In the genomic region with DNA sequence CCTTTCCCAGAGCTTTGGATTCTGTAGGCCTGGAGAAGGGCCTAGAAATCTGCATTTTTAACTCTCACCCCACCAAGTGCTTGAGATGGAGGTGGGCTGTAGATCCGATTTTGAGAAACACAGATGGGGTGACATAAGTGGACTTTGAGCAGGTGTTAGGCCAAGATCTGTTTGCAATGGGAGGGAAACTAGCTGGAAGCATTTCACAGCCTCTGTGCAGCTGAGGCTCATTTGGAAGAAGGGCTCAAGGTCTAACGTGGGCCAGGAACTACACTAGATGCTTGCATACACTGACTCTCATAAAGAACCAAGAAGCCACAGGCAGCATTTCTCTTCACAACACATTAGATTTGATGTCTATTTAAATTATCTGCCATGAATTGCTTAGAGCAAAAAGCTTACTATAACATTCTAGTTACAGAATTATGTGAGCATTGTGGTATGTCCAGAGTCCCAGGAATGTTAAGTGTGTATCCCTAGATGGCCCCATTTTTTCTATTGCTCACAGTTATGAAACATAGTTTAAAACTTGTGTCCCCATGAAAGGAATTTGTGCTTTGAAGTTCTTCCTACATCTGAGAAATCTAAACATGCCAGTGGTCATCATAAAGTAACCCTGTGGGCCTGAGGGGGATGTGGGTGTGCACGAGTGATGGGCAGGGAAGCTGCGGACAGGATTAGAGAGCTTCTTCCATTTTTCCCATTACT, we compare ENCODE assay signal across 1 cellular context.
TF ChIP-seq lines count a peak whose summit lies in the region.

No MANE protein-coding gene starts in this region.

TF ChIP-seq in HepG2, 621 proteins besides CTCF, POLR2A, EP300 and RAD21 (continued from another document):
- TF ChIP-seq KAT8 (CRISPR knock-in tag; IDR thresholded peaks at IDR 0.05) (no peak; the same call in 1 of the 2 replicates), ASH2L (IDR thresholded peaks at IDR 0.05; ENCODE audit: insufficient read length, low read depth, low read length) (peak; percentile 100), ZNF670 (CRISPR knock-in tag; IDR thresholded peaks at IDR 0.05; ENCODE audit: borderline replicate concordance) (no peak), ZFP37 (CRISPR knock-in tag; IDR thresholded peaks at IDR 0.05; ENCODE audit: borderline replicate concordance) (no peak), ZNF329 (CRISPR knock-in tag; IDR thresholded peaks at IDR 0.05; ENCODE audit: low read depth) (0 out of 2 replicates have a peak, but pooled peaks have one; percentile 15), ATF7-NPFF (CRISPR knock-in tag; IDR thresholded peaks at IDR 0.05; ENCODE audit: low read depth) (0 out of 2 replicates have a peak, but pooled peaks have one; percentile 36), RBM22 (optimal IDR thresholded peaks at IDR 0.05; ENCODE audit: low read length) (no peak), ZNF615 (CRISPR knock-in tag; IDR thresholded peaks at IDR 0.05; ENCODE audit: borderline replicate concordance) (no peak; the same call in 1 of the 2 replicates), ZFP62 (CRISPR knock-in tag; IDR thresholded peaks at IDR 0.05) (0 out of 2 replicates have a peak, but pooled peaks have one; percentile 37), ZNF441 (CRISPR knock-in tag; IDR thresholded peaks at IDR 0.05; ENCODE audit: borderline replicate concordance) (peak; percentile 71), ZNF264 (CRISPR knock-in tag; IDR thresholded peaks at IDR 0.05) (0 out of 2 replicates have a peak, but pooled peaks have one; percentile 5), NCOR1 (IDR thresholded peaks at IDR 0.05; ENCODE audit: borderline replicate concordance, low read length) (peak; percentile 97)
TF ChIP-seq in HepG2: peak in this region for 220.
